ENCODE assay signal across 17 cellular contexts in genomic region chr2:234091883-234092282, GRCh38. TPM values are rescaled to one million over a fixed set of nuclear protein-coding genes. Genes with fewer than 3 reads are reported as not detected.
A peak's percentile ranks its signal among the peaks of the same experiment; 100 is the strongest.
DNase-seq lines count a peak whose midpoint lies in the region; ATAC-seq, FAIRE-seq and TF ChIP-seq lines count a peak whose summit lies in the region.
"Had no signal": no experiment of that assay in that cellular context is flagged by ENCODE, and none has a peak within 500 bp of the region (broad histone marks: within the 10 kb centered on the region; RNA-seq: fewer than 3 reads in every experiment).

No MANE protein-coding gene starts in this region.

- peak; percentile 29 for DNase-seq in Daoy (ENCODE audit: low read depth)
- peak; percentile 37 for DNase-seq in NCI-H774 (lab: John Stamatoyannopoulos, UW)
- DNase-seq in osteocyte (ENCODE audit: extremely low spot score, unreplicated experiment): no peak
- DNase-seq in HTR-8/SVneo (ENCODE audit: insufficient read length, low spot score): no peak
- no peak for DNase-seq in SHP77 treated with DMSO at 0.1 percent for 48 hours (lab: John Stamatoyannopoulos, UW)
- no peak for DNase-seq in cortex of kidney (lab: John Stamatoyannopoulos, UW)
- DNase-seq: activated CD4-positive, alpha-beta T cell treated with anti-CD3 and anti-CD28 coated beads, Interleukin-2, amount 10 ng/mL, durations not matched to agents 7 days and 5 days; dorsolateral prefrontal cortex; midbrain; NCI-H1048; NCI-H510A treated with DMSO at 0.1 percent for 48 hours; RPMI8226; T1000 had no signal

- ATAC-seq in GM21360 (IDR thresholded peaks at IDR 0.05; ENCODE audit: unreplicated experiment): no peak

- H3K4me3 ChIP-seq in esophagus (ENCODE audit: low read depth in 1 of 2, low read length in 2 of 2): no peak overlapping the region
- H3K4me3 ChIP-seq: thoracic aorta had no signal

- WGBS in esophagus, 2 donors: 17 to 24% methylated on average over 7 of the region's 7 CpGs

- H3K9me3 ChIP-seq in esophagus (ENCODE audit: control insufficient read depth in 2 of 2, insufficient read depth in 1 of 2, low read depth in 1 of 2, low read length in 1 of 2): peaks cover 0 to 3% of the 10 kb centered on the region in 2 donors
- H3K9me3 ChIP-seq: thoracic aorta had no signal

- H3K27ac ChIP-seq in esophagus (ENCODE audit: low read depth in 2 of 2, low read length in 1 of 2): peak overlapping the region; percentile 6 to 63
- H3K27ac ChIP-seq: thoracic aorta had no signal

- no peaks in the 10 kb centered on the region for H3K27me3 ChIP-seq in esophagus (ENCODE audit: control insufficient read depth in 1 of 2, insufficient read depth in 2 of 2, low read length in 2 of 2)

- TF ChIP-seq CTCF in osteocyte (IDR thresholded peaks at IDR 0.05): no peak

- no peaks in the 10 kb centered on the region for H3K36me3 ChIP-seq in esophagus (ENCODE audit: control insufficient read depth in 2 of 2, insufficient read depth in 2 of 2, low read length in 1 of 2)
- H3K36me3 ChIP-seq: thoracic aorta had no signal

- peak overlapping the region; percentile 50 for H3K27ac Mint-ChIP-seq in osteocyte (ENCODE audit: unreplicated experiment)
- H3K27ac Mint-ChIP-seq: activated CD4-positive, alpha-beta T cell treated with anti-CD3 and anti-CD28 coated beads, Interleukin-2, amount 10 ng/mL, durations not matched to agents 7 days and 5 days had no signal

- peaks cover 0 to 8% of the 10 kb centered on the region in 2 donors for H3K4me1 ChIP-seq in esophagus (ENCODE audit: control insufficient read depth in 2 of 2, insufficient read depth in 2 of 2, low read length in 1 of 2)

- no peak overlapping the region for H3K4me3 Mint-ChIP-seq in osteocyte (ENCODE audit: unreplicated experiment)
- H3K4me3 Mint-ChIP-seq: activated CD4-positive, alpha-beta T cell treated with anti-CD3 and anti-CD28 coated beads, Interleukin-2, amount 10 ng/mL, durations not matched to agents 7 days and 5 days had no signal

- FAIRE-seq in HTR-8/SVneo (lab: Jason Lieb, UNC): no peak

- H3K9me3 Mint-ChIP-seq in osteocyte (ENCODE audit: unreplicated experiment): peaks cover 18% of the 10 kb centered on the region

- peaks cover 46% of the 10 kb centered on the region for H3K27me3 Mint-ChIP-seq in osteocyte (ENCODE audit: unreplicated experiment)

- H3K4me1 Mint-ChIP-seq in osteocyte (ENCODE audit: unreplicated experiment): peaks cover 13% of the 10 kb centered on the region
- H3K4me1 Mint-ChIP-seq: activated CD4-positive, alpha-beta T cell treated with anti-CD3 and anti-CD28 coated beads, Interleukin-2, amount 10 ng/mL, durations not matched to agents 7 days and 5 days had no signal

- no peaks in the 10 kb centered on the region for H3K36me3 Mint-ChIP-seq in osteocyte (ENCODE audit: unreplicated experiment)

RNA-seq across cellular contexts. Expression of gene SPP2, which starts 41.4 kb away (rescaled TPM):
- total RNA-seq in Daoy (2014; rRNA removed; shearing (Covaris generic)): not detected in 2 replicates
- not detected for polyA plus RNA-seq in esophagus
- total RNA-seq in osteocyte: not detected in 2 replicates
- total RNA-seq: activated CD4-positive, alpha-beta T cell treated with anti-CD3 and anti-CD28 coated beads, Interleukin-2, amount 10 ng/mL, durations not matched to agents 7 days and 5 days; posterior vena cava; thoracic aorta had no signal

Comparison
In these comparisons a context has a peak if more than half of its experiments do, and no peak if none do; other contexts are left out.
1. DNase-seq: peak in Daoy (single experiment) and NCI-H774 (single experiment); none in osteocyte (single experiment), HTR-8/SVneo (single experiment), SHP77 treated with DMSO at 0.1 percent for 48 hours (single experiment) and cortex of kidney (single experiment).